ENCODE assay signal across 1 cellular context in genomic region chr5:181167814-181168488, GRCh38.
TF ChIP-seq lines count a peak whose summit lies in the region.

No MANE protein-coding gene starts in this region.

TF ChIP-seq in HepG2, 621 proteins besides CTCF, POLR2A, EP300 and RAD21:
- no peak for TF ChIP-seq ZSCAN31 (CRISPR knock-in tag; IDR thresholded peaks at IDR 0.05; ENCODE audit: low read depth)
- no peak for TF ChIP-seq TBP (CRISPR knock-in tag; IDR thresholded peaks at IDR 0.05)
- no peak for TF ChIP-seq SALL2 (CRISPR knock-in tag; IDR thresholded peaks at IDR 0.05)
- TF ChIP-seq ZNF230 (CRISPR knock-in tag; IDR thresholded peaks at IDR 0.05), result no peak
- no peak for TF ChIP-seq ZNF615 (CRISPR knock-in tag; IDR thresholded peaks at IDR 0.05; ENCODE audit: borderline replicate concordance)
- TF ChIP-seq, protein P1, sequence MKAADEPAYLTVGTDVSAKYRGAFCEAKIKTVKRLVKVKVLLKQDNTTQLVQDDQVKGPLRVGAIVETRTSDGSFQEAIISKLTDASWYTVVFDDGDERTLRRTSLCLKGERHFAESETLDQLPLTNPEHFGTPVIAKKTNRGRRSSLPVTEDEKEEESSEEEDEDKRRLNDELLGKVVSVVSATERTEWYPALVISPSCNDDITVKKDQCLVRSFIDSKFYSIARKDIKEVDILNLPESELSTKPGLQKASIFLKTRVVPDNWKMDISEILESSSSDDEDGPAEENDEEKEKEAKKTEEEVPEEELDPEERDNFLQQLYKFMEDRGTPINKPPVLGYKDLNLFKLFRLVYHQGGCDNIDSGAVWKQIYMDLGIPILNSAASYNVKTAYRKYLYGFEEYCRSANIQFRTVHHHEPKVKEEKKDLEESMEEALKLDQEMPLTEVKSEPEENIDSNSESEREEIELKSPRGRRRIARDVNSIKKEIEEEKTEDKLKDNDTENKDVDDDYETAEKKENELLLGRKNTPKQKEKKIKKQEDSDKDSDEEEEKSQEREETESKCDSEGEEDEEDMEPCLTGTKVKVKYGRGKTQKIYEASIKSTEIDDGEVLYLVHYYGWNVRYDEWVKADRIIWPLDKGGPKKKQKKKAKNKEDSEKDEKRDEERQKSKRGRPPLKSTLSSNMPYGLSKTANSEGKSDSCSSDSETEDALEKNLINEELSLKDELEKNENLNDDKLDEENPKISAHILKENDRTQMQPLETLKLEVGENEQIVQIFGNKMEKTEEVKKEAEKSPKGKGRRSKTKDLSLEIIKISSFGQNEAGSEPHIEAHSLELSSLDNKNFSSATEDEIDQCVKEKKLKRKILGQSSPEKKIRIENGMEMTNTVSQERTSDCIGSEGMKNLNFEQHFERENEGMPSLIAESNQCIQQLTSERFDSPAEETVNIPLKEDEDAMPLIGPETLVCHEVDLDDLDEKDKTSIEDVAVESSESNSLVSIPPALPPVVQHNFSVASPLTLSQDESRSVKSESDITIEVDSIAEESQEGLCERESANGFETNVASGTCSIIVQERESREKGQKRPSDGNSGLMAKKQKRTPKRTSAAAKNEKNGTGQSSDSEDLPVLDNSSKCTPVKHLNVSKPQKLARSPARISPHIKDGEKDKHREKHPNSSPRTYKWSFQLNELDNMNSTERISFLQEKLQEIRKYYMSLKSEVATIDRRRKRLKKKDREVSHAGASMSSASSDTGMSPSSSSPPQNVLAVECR (CRISPR knock-in tag; IDR thresholded peaks at IDR 0.05; ENCODE audit: borderline replicate concordance), result no peak
- no peak for TF ChIP-seq IKZF4 (CRISPR knock-in tag; IDR thresholded peaks at IDR 0.05; ENCODE audit: borderline replicate concordance, low read depth, not compliant biosample characterization)
- no peak for TF ChIP-seq RFX5 (IDR thresholded peaks at IDR 0.05; ENCODE audit: low read depth, low read length)
- TF ChIP-seq ZNF12 (CRISPR knock-in tag; IDR thresholded peaks at IDR 0.05), result no peak
- TF ChIP-seq, protein P2, sequence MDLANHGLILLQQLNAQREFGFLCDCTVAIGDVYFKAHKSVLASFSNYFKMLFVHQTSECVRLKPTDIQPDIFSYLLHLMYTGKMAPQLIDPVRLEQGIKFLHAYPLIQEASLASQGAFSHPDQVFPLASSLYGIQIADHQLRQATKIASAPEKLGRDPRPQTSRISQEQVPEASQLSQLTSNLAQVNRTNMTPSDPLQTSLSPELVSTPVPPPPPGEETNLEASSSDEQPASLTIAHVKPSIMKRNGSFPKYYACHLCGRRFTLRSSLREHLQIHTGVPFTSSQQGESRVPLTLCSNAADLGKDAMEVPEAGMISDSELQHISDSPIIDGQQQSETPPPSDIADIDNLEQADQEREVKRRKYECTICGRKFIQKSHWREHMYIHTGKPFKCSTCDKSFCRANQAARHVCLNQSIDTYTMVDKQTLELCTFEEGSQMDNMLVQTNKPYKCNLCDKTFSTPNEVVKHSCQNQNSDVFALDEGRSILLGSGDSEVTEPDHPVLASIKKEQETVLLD (CRISPR knock-in tag; IDR thresholded peaks at IDR 0.05; ENCODE audit: low read depth), result no peak
- no peak for TF ChIP-seq FOXK2 (IDR thresholded peaks at IDR 0.05)
- no peak for TF ChIP-seq ZFP1 (CRISPR knock-in tag; IDR thresholded peaks at IDR 0.05)
- no peak for TF ChIP-seq ZNF776 (CRISPR knock-in tag; IDR thresholded peaks at IDR 0.05)
- TF ChIP-seq, protein P3, sequence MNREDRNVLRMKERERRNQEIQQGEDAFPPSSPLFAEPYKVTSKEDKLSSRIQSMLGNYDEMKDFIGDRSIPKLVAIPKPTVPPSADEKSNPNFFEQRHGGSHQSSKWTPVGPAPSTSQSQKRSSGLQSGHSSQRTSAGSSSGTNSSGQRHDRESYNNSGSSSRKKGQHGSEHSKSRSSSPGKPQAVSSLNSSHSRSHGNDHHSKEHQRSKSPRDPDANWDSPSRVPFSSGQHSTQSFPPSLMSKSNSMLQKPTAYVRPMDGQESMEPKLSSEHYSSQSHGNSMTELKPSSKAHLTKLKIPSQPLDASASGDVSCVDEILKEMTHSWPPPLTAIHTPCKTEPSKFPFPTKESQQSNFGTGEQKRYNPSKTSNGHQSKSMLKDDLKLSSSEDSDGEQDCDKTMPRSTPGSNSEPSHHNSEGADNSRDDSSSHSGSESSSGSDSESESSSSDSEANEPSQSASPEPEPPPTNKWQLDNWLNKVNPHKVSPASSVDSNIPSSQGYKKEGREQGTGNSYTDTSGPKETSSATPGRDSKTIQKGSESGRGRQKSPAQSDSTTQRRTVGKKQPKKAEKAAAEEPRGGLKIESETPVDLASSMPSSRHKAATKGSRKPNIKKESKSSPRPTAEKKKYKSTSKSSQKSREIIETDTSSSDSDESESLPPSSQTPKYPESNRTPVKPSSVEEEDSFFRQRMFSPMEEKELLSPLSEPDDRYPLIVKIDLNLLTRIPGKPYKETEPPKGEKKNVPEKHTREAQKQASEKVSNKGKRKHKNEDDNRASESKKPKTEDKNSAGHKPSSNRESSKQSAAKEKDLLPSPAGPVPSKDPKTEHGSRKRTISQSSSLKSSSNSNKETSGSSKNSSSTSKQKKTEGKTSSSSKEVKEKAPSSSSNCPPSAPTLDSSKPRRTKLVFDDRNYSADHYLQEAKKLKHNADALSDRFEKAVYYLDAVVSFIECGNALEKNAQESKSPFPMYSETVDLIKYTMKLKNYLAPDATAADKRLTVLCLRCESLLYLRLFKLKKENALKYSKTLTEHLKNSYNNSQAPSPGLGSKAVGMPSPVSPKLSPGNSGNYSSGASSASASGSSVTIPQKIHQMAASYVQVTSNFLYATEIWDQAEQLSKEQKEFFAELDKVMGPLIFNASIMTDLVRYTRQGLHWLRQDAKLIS (CRISPR knock-in tag; IDR thresholded peaks at IDR 0.05), result no peak
- no peak for TF ChIP-seq LRRFIP1 (CRISPR knock-in tag; conservative IDR thresholded peaks at IDR 0.05)
- TF ChIP-seq SATB2 (CRISPR knock-in tag; IDR thresholded peaks at IDR 0.05), result no peak
